Comparison of ENCODE assay signal across 19 cellular contexts in the genomic region with DNA sequence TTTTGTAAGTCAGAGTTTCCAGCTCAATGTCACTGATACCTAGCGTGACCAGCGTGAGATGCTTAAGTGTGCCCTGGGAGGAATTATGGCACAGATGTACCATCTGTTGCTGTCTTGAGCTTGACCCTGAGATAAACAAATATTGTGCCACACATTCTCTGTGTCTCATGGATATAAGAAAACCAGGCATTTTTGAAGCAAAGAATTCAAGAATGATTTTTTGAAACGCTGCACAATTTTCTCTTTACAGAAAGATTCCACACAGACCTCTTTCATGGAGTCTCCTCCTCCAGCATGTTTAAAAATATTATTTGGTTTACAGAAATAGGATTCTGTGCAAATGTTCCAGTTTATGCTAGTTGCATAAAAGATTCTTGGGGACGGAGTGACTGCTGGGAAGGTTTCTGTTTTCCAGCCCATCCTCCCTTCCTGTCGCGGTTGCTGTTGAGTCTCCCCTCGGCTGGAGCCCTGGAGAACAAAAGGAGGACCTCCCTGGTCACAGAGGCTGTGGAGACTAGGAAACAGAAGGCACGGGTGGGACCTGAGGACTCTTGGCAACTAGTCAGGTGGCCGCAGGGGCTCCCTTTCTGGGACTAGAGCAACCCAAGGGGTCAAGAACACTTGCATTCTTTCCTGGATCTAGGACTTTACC.
"Had no signal": no experiment of that assay in that cellular context is flagged by ENCODE, and none has a peak within 500 bp of the region (broad histone marks: within the 10 kb centered on the region; RNA-seq: fewer than 3 reads in every experiment).

No MANE protein-coding gene starts in this region.

- H3K4me3 Mint-ChIP-seq: activated CD4-positive, alpha-beta T cell treated with anti-CD3 and anti-CD28 coated beads, Interleukin-2, amount 10 ng/mL, durations not matched to agents 24 days and 14 days; activated CD8-positive, alpha-beta T cell treated with anti-CD3 and anti-CD28 coated beads, Interleukin-2, amount 10 ng/mL, durations not matched to agents 7 days and 5 days; activated naive CD4-positive, alpha-beta T cell treated with anti-CD3 and anti-CD28 coated beads for 36 hours; activated T-cell treated with anti-CD3 and anti-CD28 coated beads, Interleukin-2, amount 50 U/mL, for 24 hours; brain; central memory CD8-positive, alpha-beta T cell; nephron progenitor cell had no signal

- H3K79me2 ChIP-seq: hepatocyte had no signal

- H3K27ac ChIP-seq: esophagus muscularis mucosa, hepatocyte, upper lobe of left lung had no signal

- H3K9me3 Mint-ChIP-seq: central memory CD8-positive, alpha-beta T cell had no signal

- H3K4me2 ChIP-seq: hepatocyte had no signal

- H3K27ac Mint-ChIP-seq: activated CD4-positive, alpha-beta T cell treated with anti-CD3 and anti-CD28 coated beads, Interleukin-2, amount 10 ng/mL, durations not matched to agents 24 days and 14 days; activated CD8-positive, alpha-beta T cell treated with anti-CD3 and anti-CD28 coated beads, Interleukin-2, amount 10 ng/mL, durations not matched to agents 7 days and 5 days; activated naive CD4-positive, alpha-beta T cell treated with anti-CD3 and anti-CD28 coated beads for 36 hours; activated T-cell treated with anti-CD3 and anti-CD28 coated beads, Interleukin-2, amount 50 U/mL, for 24 hours; nephron progenitor cell had no signal

- ATAC-seq: activated CD8-positive, alpha-beta T cell treated with anti-CD3 and anti-CD28 coated beads, Interleukin-2, amount 10 ng/mL, durations not matched to agents 7 days and 5 days; left lobe of liver had no signal

- H3K27me3 Mint-ChIP-seq: activated CD4-positive, alpha-beta T cell treated with anti-CD3 and anti-CD28 coated beads, Interleukin-2, amount 10 ng/mL, durations not matched to agents 24 days and 14 days; activated T-cell treated with anti-CD3 and anti-CD28 coated beads, Interleukin-2, amount 50 U/mL, for 24 hours; central memory CD8-positive, alpha-beta T cell had no signal

- H3K4me1 ChIP-seq: esophagus muscularis mucosa, upper lobe of left lung had no signal

- H3K36me3 Mint-ChIP-seq: brain had no signal

- H3K27me3 ChIP-seq: esophagus muscularis mucosa, hepatocyte, upper lobe of left lung had no signal

- H3K4me3 ChIP-seq: esophagus muscularis mucosa, hepatocyte, upper lobe of left lung had no signal

- H2AFZ ChIP-seq: hepatocyte had no signal

- DNase-seq: activated CD4-positive, alpha-beta T cell treated with anti-CD3 and anti-CD28 coated beads, Interleukin-2, amount 10 ng/mL, durations not matched to agents 24 days and 14 days; activated CD8-positive, alpha-beta T cell treated with anti-CD3 and anti-CD28 coated beads, Interleukin-2, amount 10 ng/mL, durations not matched to agents 7 days and 5 days; activated naive CD4-positive, alpha-beta T cell treated with anti-CD3 and anti-CD28 coated beads for 36 hours; activated T-cell treated with anti-CD3 and anti-CD28 coated beads, Interleukin-2, amount 50 U/mL, for 24 hours; cortex of kidney; effector CD4-positive, alpha-beta T cell; islet precursor cell; mammary epithelial cell; nephron progenitor cell; stimulated activated CD4-positive, alpha-beta T cell treated with anti-CD3 and anti-CD28 coated beads, Interleukin-12 subunit alpha, Interleukin-12 subunit beta, amount 100 ng/mL, for 4 hours; stimulated activated CD4-positive, alpha-beta T cell treated with anti-CD3 and anti-CD28 coated beads, Interleukin-1b, Interleukin-23, amount 100 ng/mL, for 48 hours; stimulated activated naive CD4-positive, alpha-beta T cell treated with Interleukin-2 at 50 U/mL for 16 hours; T1000; upper lobe of left lung had no signal

- H3K4me1 Mint-ChIP-seq: brain; central memory CD8-positive, alpha-beta T cell; nephron progenitor cell had no signal
